Comparison of ENCODE assay signal across 5 cellular contexts in the genomic region with DNA sequence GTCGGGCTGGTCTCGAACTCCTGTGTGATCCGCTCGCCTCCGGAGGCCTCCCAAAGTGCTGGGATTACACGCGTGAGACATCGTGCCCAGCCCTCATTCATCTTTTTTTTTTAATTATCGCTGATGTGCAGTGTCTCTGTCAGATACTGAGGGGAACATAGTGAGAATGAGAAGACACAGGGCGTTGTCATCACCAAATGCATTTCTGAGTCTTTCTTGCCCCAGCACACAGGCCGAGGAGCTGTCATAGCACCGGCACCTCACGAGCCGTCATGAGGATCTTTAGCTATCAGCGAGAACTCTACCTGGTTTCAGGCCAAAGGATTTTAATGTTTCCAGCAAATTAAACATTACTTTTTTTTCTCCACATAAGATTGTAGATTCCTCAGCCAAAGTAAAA.
"Had no signal": no experiment of that assay in that cellular context is flagged by ENCODE, and none has a peak within 500 bp of the region (broad histone marks: within the 10 kb centered on the region; RNA-seq: fewer than 3 reads in every experiment).

No MANE protein-coding gene starts in this region.

- H3K4me1 Mint-ChIP-seq: IgD-negative memory B cell had no signal

- H3K27ac ChIP-seq: HL-60 had no signal

- H3K4me3 Mint-ChIP-seq: IgD-negative memory B cell had no signal

- DNase-seq: IMR-90 had no signal

- ATAC-seq: HepG2, K562 had no signal

- H3K27me3 Mint-ChIP-seq: IgD-negative memory B cell had no signal

- H3K4me3 ChIP-seq: K562 had no signal

- H3K36me3 Mint-ChIP-seq: IgD-negative memory B cell had no signal
